Comparison of ENCODE assay signal across 11 cellular contexts in genomic region chr5:177490992-177491391, GRCh38. TPM values are rescaled to one million over a fixed set of nuclear protein-coding genes. Genes with fewer than 3 reads are reported as not detected.
DNase-seq lines count a peak whose midpoint lies in the region; TF ChIP-seq lines count a peak whose summit lies in the region.
"Had no signal": no experiment of that assay in that cellular context is flagged by ENCODE, and none has a peak within 500 bp of the region (broad histone marks: within the 10 kb centered on the region; RNA-seq: fewer than 3 reads in every experiment).

No MANE protein-coding gene starts in this region.

- H3K9me2 ChIP-seq in OCI-LY1 (ENCODE audit: low read depth, low read length), result no peaks in the 10 kb centered on the region

- H3K36me3 ChIP-seq in OCI-LY1 (ENCODE audit: insufficient read depth, low read length), result peaks cover 14% of the 10 kb centered on the region
- peaks cover 44 to 78% (median 61%) of the 10 kb centered on the region in 4 donors for H3K36me3 ChIP-seq in sigmoid colon

- H3K4me3 ChIP-seq in OCI-LY1 (ENCODE audit: low read depth, low read length, poor library complexity, severe bottlenecking), result no peak overlapping the region
- H3K4me3 ChIP-seq in sigmoid colon, result peak overlapping the region in 1 of 4 donors; percentile 92

- no peaks in the 10 kb centered on the region for H3K27me3 ChIP-seq in OCI-LY1 (ENCODE audit: insufficient read depth, low read length)
- no peaks in the 10 kb centered on the region for H3K27me3 ChIP-seq in sigmoid colon

- no peak for TF ChIP-seq EP300 in sigmoid colon (IDR thresholded peaks at IDR 0.05)

- 79 to 91% methylated on average over 16 of the region's 16 CpGs for WGBS in sigmoid colon, 2 donors

- H3K4me3 Mint-ChIP-seq in Calu3 (ENCODE audit: low read depth, unreplicated experiment), result peak overlapping the region; percentile 18
- peak overlapping the region; percentile 73 for H3K4me3 Mint-ChIP-seq in endothelial cell (ENCODE audit: unreplicated experiment)
- H3K4me3 Mint-ChIP-seq: activated T-helper 17 cell treated with anti-CD3 and anti-CD28 coated beads, Interleukin-2, amount 50 U/mL, for 72 hours had no signal

- peaks cover 99% of the 10 kb centered on the region for H3K36me3 Mint-ChIP-seq in Calu3 (ENCODE audit: insufficient read depth, unreplicated experiment)
- H3K36me3 Mint-ChIP-seq in endothelial cell (ENCODE audit: low read depth, unreplicated experiment), result peaks cover 20% of the 10 kb centered on the region

- H3K27me3 Mint-ChIP-seq in Calu3 (ENCODE audit: unreplicated experiment) (no peaks in the 10 kb centered on the region), endothelial cell (ENCODE audit: unreplicated experiment) (peaks cover 4% of the 10 kb centered on the region)
- H3K27me3 Mint-ChIP-seq: activated T-helper 17 cell treated with anti-CD3 and anti-CD28 coated beads, Interleukin-2, amount 50 U/mL, for 72 hours; naive B cell had no signal

- no TSS peak for BruUV-seq in Calu3 (replicated peaks; lab: Mats Ljungman, UMichigan)

- no peaks in the 10 kb centered on the region for H3F3A ChIP-seq in OCI-LY1 (ENCODE audit: insufficient read depth, low read length)

- no peak for TF ChIP-seq POLR2A in sigmoid colon (IDR thresholded peaks at IDR 0.05)

- no peak overlapping the region; the same call in 1 of the 2 replicates for H3K9ac ChIP-seq in OCI-LY1 (ENCODE audit: low read length)

- H4K20me1 ChIP-seq in OCI-LY1 (ENCODE audit: insufficient read depth, low read length), result no peaks in the 10 kb centered on the region

- H3K9me3 Mint-ChIP-seq in Calu3 (ENCODE audit: low read depth, unreplicated experiment) (no peaks in the 10 kb centered on the region), endothelial cell (ENCODE audit: unreplicated experiment) (no peaks in the 10 kb centered on the region)
- H3K9me3 Mint-ChIP-seq: activated T-helper 17 cell treated with anti-CD3 and anti-CD28 coated beads, Interleukin-2, amount 50 U/mL, for 72 hours had no signal

- H3K27ac Mint-ChIP-seq in Calu3 (ENCODE audit: unreplicated experiment) (no peak overlapping the region), endothelial cell (ENCODE audit: unreplicated experiment) (peak overlapping the region; percentile 57)
- H3K27ac Mint-ChIP-seq: activated T-helper 17 cell treated with anti-CD3 and anti-CD28 coated beads, Interleukin-2, amount 50 U/mL, for 72 hours had no signal

- no peak for DNase-seq in Calu3
- no peak for DNase-seq in endothelial cell (ENCODE audit: low spot score)
- DNase-seq in sigmoid colon, result no peak
- no peak for DNase-seq in NCI-H1436 treated with DMSO at 0.1 percent for 48 hours (lab: John Stamatoyannopoulos, UW)
- DNase-seq in activated CD4-positive, alpha-beta T cell treated with anti-CD3 and anti-CD28 coated beads, Interleukin-2, amount 50 U/mL, for 4 hours, result no peak
- DNase-seq in MV-4-11 (lab: John Stamatoyannopoulos, UW), result no peak
- DNase-seq in NCI-H2171 (lab: John Stamatoyannopoulos, UW), result no peak
- DNase-seq: naive B cell, NCI-H2029 had no signal

- peaks cover 49% of the 10 kb centered on the region for H3K4me1 ChIP-seq in OCI-LY1 (ENCODE audit: insufficient read depth, low read length, severe bottlenecking)
- peaks cover 0 to 97% (median 86%) of the 10 kb centered on the region in 4 donors for H3K4me1 ChIP-seq in sigmoid colon

- CTCF ChIA-PET in Calu3 (lab: Charles Lee), result interaction anchor here (0.6 kb wide), 1 partner anchor 65 kb away, joined by 3 read pairs; the partner anchor contains the start of gene GRK6

- no peak overlapping the region for H2AFZ ChIP-seq in OCI-LY1 (ENCODE audit: low read length)

- H3K4me1 Mint-ChIP-seq in Calu3 (ENCODE audit: low read depth, unreplicated experiment) (peaks cover 14% of the 10 kb centered on the region), endothelial cell (ENCODE audit: unreplicated experiment) (peaks cover 31% of the 10 kb centered on the region)

- H3K4me2 ChIP-seq in OCI-LY1 (ENCODE audit: low read length), result peak overlapping the region; percentile 14; the same call in 1 of the 2 replicates

- H3K79me2 ChIP-seq in OCI-LY1 (ENCODE audit: insufficient read depth, low read length), result no peaks in the 10 kb centered on the region

- intact Hi-C loops in Calu3 (cut with micrococcal nuclease; ENCODE audit: unreplicated experiment), result no loop called here
- intact Hi-C loops in sigmoid colon (cut with DNase I), result no loop called here

- H3K27ac ChIP-seq in OCI-LY1 (ENCODE audit: low read depth, low read length, poor library complexity, severe bottlenecking), result peak overlapping the region; percentile 72
- H3K27ac ChIP-seq in sigmoid colon, result peak overlapping the region; percentile 95 to 99 (median 97)

- no peak for TF ChIP-seq CTCF in Calu3 (IDR thresholded peaks at IDR 0.05; ENCODE audit: unreplicated experiment)
- TF ChIP-seq CTCF in OCI-LY1 (IDR thresholded peaks at IDR 0.05; ENCODE audit: low read length), result no peak
- no peak for TF ChIP-seq CTCF in endothelial cell (IDR thresholded peaks at IDR 0.05; ENCODE audit: unreplicated experiment)
- TF ChIP-seq CTCF in sigmoid colon (IDR thresholded peaks at IDR 0.05), result no peak

- H3K9me3 ChIP-seq in OCI-LY1 (ENCODE audit: low read length) (no peaks in the 10 kb centered on the region), sigmoid colon (no peaks in the 10 kb centered on the region)

RNA-seq across cellular contexts. Expression of gene PDLIM7, which starts 6.4 kb away (rescaled TPM):
- total RNA-seq in Calu3 (2022), result 400 and 420 TPM in 2 replicates
- total RNA-seq in endothelial cell (ENCODE audit: unreplicated experiment), result 238 TPM
- 100 to 1,000 TPM; 274 to 923 (median 482) TPM for total RNA-seq in sigmoid colon
- 10 to 100 TPM in 2 of 3 donors, 1 to 10 TPM in 1; 7.2 to 58.5 (median 14.4) TPM for polyA plus RNA-seq in sigmoid colon

RNA-seq across cellular contexts. Expression of gene DBN1, which starts 17.6 kb away (rescaled TPM):
- total RNA-seq in Calu3 (2022) (207 and 218 TPM in 2 replicates), endothelial cell (ENCODE audit: unreplicated experiment) (315 TPM), sigmoid colon (10 to 100 TPM; 54.8 to 100.0 (median 82.3) TPM)
- polyA plus RNA-seq in sigmoid colon, result 10 to 100 TPM in 2 of 3 donors, 1 to 10 TPM in 1; 6.0 to 22.2 (median 16.9) TPM

RNA-seq across cellular contexts. Expression of gene DOK3, which starts 18.6 kb away (rescaled TPM):
- total RNA-seq in Calu3 (2022) (14.5 and 15.7 TPM in 2 replicates), endothelial cell (ENCODE audit: unreplicated experiment) (51.4 TPM), sigmoid colon (1 to 10 TPM; 4.6 to 8.0 (median 6.5) TPM)
- polyA plus RNA-seq in sigmoid colon, result 10 to 100 TPM in 1 of 3 donors, 1 to 10 TPM in 2; 3.0 to 20.2 (median 7.2) TPM

RNA-seq across cellular contexts. Expression of gene DDX41, which starts 25.8 kb away (rescaled TPM):
- total RNA-seq in Calu3 (2022) (101 and 132 TPM in 2 replicates), endothelial cell (ENCODE audit: unreplicated experiment) (125 TPM), sigmoid colon (10 to 100 TPM; 47.8 to 55.1 (median 51.6) TPM)
- polyA plus RNA-seq in sigmoid colon, result 10 to 100 TPM; 69.7 to 78.4 (median 72.6) TPM

RNA-seq across cellular contexts. Expression of gene PRR7, which starts 44.4 kb away (rescaled TPM):
- total RNA-seq in Calu3 (2022), result 25.2 and 27.6 TPM in 2 replicates
- 0.97 TPM for total RNA-seq in endothelial cell (ENCODE audit: unreplicated experiment)
- 1 to 10 TPM in 3 of 4 donors, under 1 TPM in 1; 0.82 to 2.5 (median 1.7) TPM for total RNA-seq in sigmoid colon
- 1 to 10 TPM in 1 of 3 donors, not detected in 2; 3.7 TPM for polyA plus RNA-seq in sigmoid colon
